Comparison of ENCODE assay signal across 9 cellular contexts in genomic region chr15:47718474-47719440, GRCh38. TPM values are rescaled to one million over a fixed set of nuclear protein-coding genes. Genes with fewer than 3 reads are reported as not detected.
DNase-seq lines count a peak whose midpoint lies in the region; ATAC-seq and TF ChIP-seq lines count a peak whose summit lies in the region.
"Had no signal": no experiment of that assay in that cellular context is flagged by ENCODE, and none has a peak within 500 bp of the region (broad histone marks: within the 10 kb centered on the region; RNA-seq: fewer than 3 reads in every experiment).

No MANE protein-coding gene starts in this region.

- 2 to 3% methylated on average over 51 of the region's 51 CpGs for WGBS in ectodermal cell, 2 experiments
- 6 to 7% methylated on average over 2 to 40 of the region's 51 CpGs for WGBS in transverse colon (ENCODE audit: low coverage in 1 of 2), 2 donors

- H3K36me3 ChIP-seq in ectodermal cell (ENCODE audit: control insufficient read depth, insufficient read depth, low read length) (no peaks in the 10 kb centered on the region), lower lobe of right lung (no peaks in the 10 kb centered on the region), transverse colon (no peaks in the 10 kb centered on the region)

- peak overlapping the region; percentile 66 for H3K4me3 ChIP-seq in ectodermal cell (ENCODE audit: insufficient read depth, low read depth, low read length)
- H3K4me3 ChIP-seq in lower lobe of right lung, result peak overlapping the region; percentile 71
- H3K4me3 ChIP-seq in transverse colon, result peak overlapping the region; percentile 46 to 69 (median 62)

- TF ChIP-seq CTCF in lower lobe of right lung (IDR thresholded peaks at IDR 0.05), result no peak
- no peak for TF ChIP-seq CTCF in transverse colon (IDR thresholded peaks at IDR 0.05)

- TF ChIP-seq EP300 in transverse colon (IDR thresholded peaks at IDR 0.05; ENCODE audit: low read depth), result no peak

- H3K4me1 ChIP-seq in ectodermal cell (ENCODE audit: control insufficient read depth, insufficient read depth, low read length) (peaks cover 11% of the 10 kb centered on the region), lower lobe of right lung (no peaks in the 10 kb centered on the region), transverse colon (peaks cover 0 to 34% (median 5%) of the 10 kb centered on the region in 4 donors)

- no peaks in the 10 kb centered on the region for H3K9me3 ChIP-seq in ectodermal cell (ENCODE audit: control insufficient read depth, low read length)
- H3K9me3 ChIP-seq in lower lobe of right lung, result no peaks in the 10 kb centered on the region
- H3K9me3 ChIP-seq in transverse colon, result no peaks in the 10 kb centered on the region

- H3K27ac ChIP-seq in ectodermal cell (ENCODE audit: insufficient read depth, low read depth, low read length, poor library complexity, severe bottlenecking) (no peak overlapping the region), lower lobe of right lung (peak overlapping the region; percentile 76), transverse colon (peak overlapping the region; percentile 82 to 88 (median 84))
- H3K27ac ChIP-seq: KMS-11 had no signal

- H3K27me3 ChIP-seq in ectodermal cell (ENCODE audit: control insufficient read depth, insufficient read depth, low read length, poor library complexity, severe bottlenecking) (peaks cover 23% of the 10 kb centered on the region), lower lobe of right lung (ENCODE audit: low read depth) (peaks cover 18% of the 10 kb centered on the region), transverse colon (peaks cover 12% of the 10 kb centered on the region)

- in situ Hi-C loops in transverse colon (cut with MboI; ENCODE audit: low pct_ligation_motif_present in 1 of 4, low pct_unique_long_range_greater_than_20kb in 1 of 4, low sequenced_read_pairs in 3 of 4), result loop anchor here in 1 of 4 donors (25.0 kb wide), 1 partner anchor 269 kb away; no protein-coding TSS in a partner anchor

- TF ChIP-seq POLR2A in transverse colon (IDR thresholded peaks at IDR 0.05), result no peak

- DNase-seq in DMS79 treated with DMSO at 0.1 percent for 48 hours (lab: John Stamatoyannopoulos, UW) (peak; percentile 3), DMS79 (lab: John Stamatoyannopoulos, UW) (no peak), lower lobe of right lung (no peak), transverse colon (peak; percentile 45), SKM-1 treated with dmso at 0.1 percent for 144 hours (lab: John Stamatoyannopoulos, UW; ENCODE audit: unreplicated experiment) (no peak), NOMO-1 (lab: John Stamatoyannopoulos, UW; ENCODE audit: unreplicated experiment in 2 of 2) (no peak)

- intact Hi-C loops in lower lobe of right lung (cut with DNase I), result no loop called here
- intact Hi-C loops in transverse colon (cut with DNase I; ENCODE audit: low total_unique reads), result no loop called here

- peak in 1 of 2 donors; percentile 34 for ATAC-seq in lower lobe of right lung
- no peak for ATAC-seq in HG03196 (IDR thresholded peaks at IDR 0.05; ENCODE audit: unreplicated experiment)

RNA-seq across cellular contexts. Expression of gene SEMA6D, which starts 1.5 kb away (rescaled TPM):
- polyA plus RNA-seq in ectodermal cell (2013, experiment 1 of 4), result 9.4 TPM
- 7.2 TPM for polyA plus RNA-seq in ectodermal cell (2013, experiment 2 of 4)
- 12.6 TPM for polyA plus RNA-seq in ectodermal cell (2013, experiment 3 of 4)
- 13.7 TPM for polyA plus RNA-seq in ectodermal cell (2013, experiment 4 of 4)
- total RNA-seq in lower lobe of right lung (10.2 TPM), transverse colon (10 to 100 TPM; 23.3 to 59.4 (median 42.7) TPM)

Comparison
In these comparisons a context has a peak if more than half of its experiments do, and no peak if none do; other contexts are left out.
1. DNase-seq: peak in DMS79 treated with DMSO at 0.1 percent for 48 hours (single experiment) and transverse colon (single experiment); none in DMS79 (single experiment), lower lobe of right lung (single experiment), SKM-1 treated with dmso at 0.1 percent for 144 hours (single experiment) and NOMO-1 (0 of 2).
2. Peak in every context shown above with its lines, with median percentiles within 50 percentile points of each other: H3K4me3 ChIP-seq.